Comparison of ENCODE assay signal across 8 cellular contexts in the genomic region with DNA sequence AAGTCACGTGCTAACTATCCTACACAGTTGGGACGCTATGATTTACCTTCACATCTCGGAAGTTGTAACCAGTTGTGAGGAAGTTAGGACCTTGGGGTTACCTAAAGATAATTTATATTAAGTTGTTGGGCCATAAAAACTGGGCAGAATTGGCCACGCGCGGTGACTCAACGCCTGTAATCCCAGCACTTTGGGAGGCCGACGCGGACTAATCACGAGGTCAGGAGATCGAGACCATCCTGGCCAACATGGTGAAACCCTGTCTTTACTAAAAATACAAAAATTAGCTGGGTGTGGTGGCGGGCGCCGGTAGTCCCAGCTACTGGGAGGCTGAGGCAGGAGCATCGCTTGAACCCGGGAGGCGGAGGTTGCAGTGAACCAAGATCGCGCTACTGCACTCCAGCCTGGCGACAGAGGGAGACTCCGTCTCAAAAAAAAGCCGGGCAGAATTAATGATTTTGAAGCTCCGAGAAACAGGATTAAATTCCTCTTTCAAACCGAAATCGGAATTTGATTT. TPM values are rescaled to one million over a fixed set of nuclear protein-coding genes. Genes with fewer than 3 reads are reported as not detected.
DNase-seq lines count a peak whose midpoint lies in the region; ATAC-seq and TF ChIP-seq lines count a peak whose summit lies in the region.
"Not testable (repeated sequence)": the region's sequence is repeated elsewhere in the genome, so short reads cannot be mapped to it uniquely, and the experiment has no call there.

No MANE protein-coding gene starts in this region.

- peak overlapping the region; percentile 90 for H3K4me3 Mint-ChIP-seq in activated T-cell treated with anti-CD3 and anti-CD28 coated beads, Interleukin-2, amount 50 U/mL, for 4 hours

- not testable (repeated sequence) for H3K14ac ChIP-seq in IMR-90 (replicated peaks; ENCODE audit: low read depth, low read length)

- H2BK5ac ChIP-seq in IMR-90 (ENCODE audit: low read depth, low read length, poor library complexity, severe bottlenecking), result peak overlapping the region; percentile 14

- WGBS in IMR-90 (ENCODE audit: extremely low coverage in 2 of 2, insufficient read length in 1 of 2), 2 experiments, result 7% methylated on average over 3 of the region's 26 CpGs; no CpG with 5 or more reads in 1 of the 2 experiments

- H2AK5ac ChIP-seq in IMR-90 (ENCODE audit: low read depth, low read length), result not testable (repeated sequence)

- H4K5ac ChIP-seq in IMR-90 (ENCODE audit: low read depth, low read length), result not testable (repeated sequence)

- peak overlapping the region; percentile 5 for H3K27ac ChIP-seq in IMR-90 (ENCODE audit: insufficient read depth, low read length)
- H3K27ac ChIP-seq in RWPE1, result peak overlapping the region; percentile 93
- H3K27ac ChIP-seq in dorsolateral prefrontal cortex, result peak overlapping the region in 36 of 59 donors; percentile 68 to 98 (median 90)
- peak overlapping the region; percentile 90 for H3K27ac ChIP-seq in subcutaneous abdominal adipose tissue (ENCODE audit: low read depth, low read length)

- H4K91ac ChIP-seq in IMR-90 (ENCODE audit: insufficient read depth, low read depth, low read length), result not testable (repeated sequence)

- H3K4me1 ChIP-seq in IMR-90 (ENCODE audit: control insufficient read depth, insufficient read depth, low read length), result not testable (repeated sequence)
- peaks cover 3 to 37% (median 28%) of the 10 kb centered on the region in 5 donors for H3K4me1 ChIP-seq in subcutaneous abdominal adipose tissue (ENCODE audit: control insufficient read depth in 5 of 5, insufficient read depth in 5 of 5, low read length in 5 of 5)

- not testable (repeated sequence) for H3K9me1 ChIP-seq in IMR-90 (ENCODE audit: insufficient read depth, low read length)

- not testable (repeated sequence) for H3K4ac ChIP-seq in IMR-90 (ENCODE audit: low read depth, low read length)

- TF ChIP-seq POLR2A in IMR-90 (IDR thresholded peaks at IDR 0.05; ENCODE audit: low read depth, low read length), result not testable (repeated sequence)

- dilution Hi-C loops in IMR-90 (cut with HindIII; ENCODE audit: low sequenced_read_pairs, unreplicated experiment), result not testable (repeated sequence)

- peak overlapping the region; percentile 19 for H2AFZ ChIP-seq in IMR-90 (replicated peaks; ENCODE audit: low read length, poor library complexity)

- H3K36me3 ChIP-seq in IMR-90 (ENCODE audit: control insufficient read depth, insufficient read depth, low read length); subcutaneous abdominal adipose tissue (ENCODE audit: control insufficient read depth in 5 of 5, insufficient read depth in 5 of 5, low read length in 5 of 5): not testable (repeated sequence)

- H4K8ac ChIP-seq in IMR-90 (ENCODE audit: low read depth in 2 of 2, low read length in 2 of 2), result not testable (repeated sequence)

- not testable (repeated sequence) for H3K9me3 ChIP-seq in IMR-90 (ENCODE audit: control insufficient read depth, insufficient read depth, low read length); iPS-18c (ENCODE audit: control insufficient read depth, insufficient read depth, low read length); subcutaneous abdominal adipose tissue (ENCODE audit: control insufficient read depth in 5 of 5, low read length in 5 of 5)

- not testable (repeated sequence) for H2BK15ac ChIP-seq in IMR-90 (ENCODE audit: low read depth, low read length)

- H3K9ac ChIP-seq in IMR-90 (ENCODE audit: low read depth, low read length) (peak overlapping the region; percentile 63; the same call in 1 of the 2 replicates), subcutaneous abdominal adipose tissue (ENCODE audit: low read length in 5 of 5) (peak overlapping the region; percentile 68 to 92 (median 86))

- H3K56ac ChIP-seq in IMR-90 (ENCODE audit: extremely low read depth, insufficient read depth, low read length), result not testable (repeated sequence)

- H3K4me3 ChIP-seq in IMR-90 (ENCODE audit: insufficient read depth, low read depth, low read length), result peak overlapping the region; percentile 77
- peak overlapping the region; percentile 66 to 96 (median 84) for H3K4me3 ChIP-seq in dorsolateral prefrontal cortex
- H3K4me3 ChIP-seq in iPS-18c (ENCODE audit: insufficient read depth, low read depth, low read length), result peak overlapping the region; percentile 80
- peak overlapping the region; percentile 75 to 87 (median 80) for H3K4me3 ChIP-seq in subcutaneous abdominal adipose tissue (ENCODE audit: low read depth in 1 of 5, low read length in 5 of 5)

- peaks cover 11% of the 10 kb centered on the region; the same call in 1 of the 2 replicates for H4K20me1 ChIP-seq in IMR-90 (ENCODE audit: insufficient read depth, low read length)

- TF ChIP-seq RAD21 in IMR-90 (IDR thresholded peaks at IDR 0.05; ENCODE audit: low read length), result not testable (repeated sequence)

- CTCF ChIA-PET in IMR-90 (lab: Yijun Ruan, JAX), result interaction anchor here (1.1 to 1.2 kb wide), 3 partner anchors 12 to 184 kb away, joined by 3 read pairs; no protein-coding TSS in a partner anchor
- CTCF ChIA-PET in RWPE1 (lab: Yijun Ruan, JAX), result interaction anchor here (0.6 kb wide), 2 partner anchors 8 to 119 kb away, joined by 3 to 6 read pairs; no protein-coding TSS in a partner anchor

- not testable (repeated sequence) for H3K18ac ChIP-seq in IMR-90 (ENCODE audit: low read depth, low read length)

- in situ Hi-C loops in Caki2 (cut with HindIII; ENCODE audit: low pct_unique_long_range_greater_than_20kb, low sequenced_read_pairs); IMR-90 (cut with MboI; ENCODE audit: low sequenced_read_pairs): not testable (repeated sequence)

- peaks cover 39% of the 10 kb centered on the region for H3K4me1 Mint-ChIP-seq in activated T-cell treated with anti-CD3 and anti-CD28 coated beads, Interleukin-2, amount 50 U/mL, for 4 hours (ENCODE audit: low read depth)

- H3K27me3 Mint-ChIP-seq in activated T-cell treated with anti-CD3 and anti-CD28 coated beads, Interleukin-2, amount 50 U/mL, for 4 hours (ENCODE audit: low read depth), result not testable (repeated sequence)

- not testable (repeated sequence) for ATAC-seq in IMR-90 (ENCODE audit: low read depth); activated T-cell treated with anti-CD3 and anti-CD28 coated beads, Interleukin-2, amount 50 U/mL, for 4 hours; omental fat pad (ENCODE audit: low FRiP score)

- H2BK20ac ChIP-seq in IMR-90 (ENCODE audit: low read depth, low read length), result not testable (repeated sequence)

- BruUV-seq in IMR-90 (replicated peaks; lab: Mats Ljungman, UMichigan), result not testable (repeated sequence)

- peak; percentile 27 for DNase-seq in Caki2 (ENCODE audit: low read depth)
- DNase-seq in IMR-90, result peak; percentile 58
- peak; percentile 25 for DNase-seq in RWPE1 (ENCODE audit: low spot score)
- DNase-seq in activated T-cell treated with anti-CD3 and anti-CD28 coated beads, Interleukin-2, amount 50 U/mL, for 4 hours, result peak; percentile 13
- DNase-seq in dorsolateral prefrontal cortex, result peak in 1 of 10 donors; percentile 7
- peak; percentile 33 for DNase-seq in omental fat pad (ENCODE audit: low spot score)

- H3K27me3 ChIP-seq in IMR-90 (ENCODE audit: control insufficient read depth, insufficient read depth, low read length); dorsolateral prefrontal cortex; subcutaneous abdominal adipose tissue (ENCODE audit: control insufficient read depth in 5 of 5, insufficient read depth in 4 of 5, low read length in 5 of 5): not testable (repeated sequence)

- H3K23ac ChIP-seq in IMR-90 (ENCODE audit: low read depth, low read length), result peak overlapping the region; percentile 64

- not testable (repeated sequence) for H3K36me3 Mint-ChIP-seq in activated T-cell treated with anti-CD3 and anti-CD28 coated beads, Interleukin-2, amount 50 U/mL, for 4 hours (ENCODE audit: insufficient read depth)

- peak overlapping the region; percentile 90 for H3K4me2 ChIP-seq in IMR-90 (ENCODE audit: low read depth, low read length)

- not testable (repeated sequence) for H2BK120ac ChIP-seq in IMR-90 (ENCODE audit: low read depth, low read length)

- H3K9me3 Mint-ChIP-seq in activated T-cell treated with anti-CD3 and anti-CD28 coated beads, Interleukin-2, amount 50 U/mL, for 4 hours, result not testable (repeated sequence)

- not testable (repeated sequence) for H2AK9ac ChIP-seq in IMR-90 (replicated peaks; ENCODE audit: low read depth, low read length, poor library complexity)

- peaks cover 0 to 21% of the 10 kb centered on the region in 2 experiments; a peak in 2 of 4 replicates for H3K79me1 ChIP-seq in IMR-90 (ENCODE audit: low read depth in 1 of 2, low read length in 2 of 2)

- POLR2A ChIA-PET in IMR-90 (lab: Charles Lee; ENCODE audit: unreplicated experiment); RWPE1 (lab: Yijun Ruan, JAX; ENCODE audit: low non-redundant PET): not testable (repeated sequence)

- intact Hi-C loops in IMR-90 (cut with micrococcal nuclease), result loop anchor here (10.0 kb wide), 1 partner anchor 174 kb away; no protein-coding TSS in a partner anchor
- intact Hi-C loops in dorsolateral prefrontal cortex (cut with DNase I), result not testable (repeated sequence)

- TF ChIP-seq CTCF in IMR-90 (conservative IDR thresholded peaks at IDR 0.05; ENCODE audit: low read depth, low read length) (peak; percentile 16; the same call in 1 of the 2 replicates), dorsolateral prefrontal cortex (IDR thresholded peaks at IDR 0.05 in 54 of 56, conservative IDR thresholded peaks at IDR 0.05 in 2 of 56; ENCODE audit: low read depth in 1 of 56, partially characterized antibody in 56 of 56) (peak in 29 of 56 donors; percentile 7 to 54 (median 28))
- not testable (repeated sequence) for TF ChIP-seq CTCF in RWPE1 (conservative IDR thresholded peaks at IDR 0.05; ENCODE audit: low read depth); omental fat pad (IDR thresholded peaks at IDR 0.05)

RNA-seq across cellular contexts. Expression of gene ZFAND6, which starts 1.1 kb away (rescaled TPM):
- total RNA-seq in Caki2 (2014; rRNA removed; shearing (Covaris generic); ENCODE audit: low replicate concordance), result 105 and 120 TPM in 2 replicates
- 88.6 and 96.4 TPM in 2 replicates for total RNA-seq in IMR-90 (2012; rRNA removed)
- 56.0 and 77.5 TPM in 2 replicates for polyA plus RNA-seq in IMR-90 (2012; rRNA removed)
- polyA plus RNA-seq in IMR-90 (2012; cell fraction: cytosol; rRNA removed), result 67.0 and 119 TPM in 2 replicates
- polyA plus RNA-seq in IMR-90 (2012; cell fraction: nucleus; rRNA removed; ENCODE audit: low replicate concordance), result 33.2 and 65.3 TPM in 2 replicates
- 10 to 100 TPM; 21.9 to 24.7 (median 22.9) TPM for total RNA-seq in activated T-cell treated with anti-CD3 and anti-CD28 coated beads, Interleukin-2, amount 50 U/mL, for 4 hours
- total RNA-seq in dorsolateral prefrontal cortex, result 10 to 100 TPM; 31.3 to 64.3 (median 45.0) TPM
- 100 to 1,000 TPM in 2 of 4 donors, 10 to 100 TPM in 2; 85.1 to 151 (median 120) TPM for total RNA-seq in omental fat pad

Comparison
In these comparisons a context has a peak if more than half of its experiments do, and no peak if none do; other contexts are left out.
1. H3K27ac ChIP-seq: peak in every context shown above with its lines; median percentile 93 in RWPE1; 90 in dorsolateral prefrontal cortex; 90 in subcutaneous abdominal adipose tissue; 5 in IMR-90.